Comparison of ENCODE assay signal across 1 cellular context in genomic region chr12:57816001-57816854, GRCh38.
TF ChIP-seq lines count a peak whose summit lies in the region.

No MANE protein-coding gene starts in this region.

TF ChIP-seq in H1, 55 proteins besides CTCF, POLR2A, EP300 and RAD21:
- TF ChIP-seq PHF8 (conservative IDR thresholded peaks at IDR 0.05; ENCODE audit: low read depth, low read length) (no peak), ZNF274 (IDR thresholded peaks at IDR 0.05; ENCODE audit: borderline replicate concordance, extremely low read depth, low read length) (no peak), JUND (IDR thresholded peaks at IDR 0.05; ENCODE audit: low read length) (no peak), JUN (IDR thresholded peaks at IDR 0.05; ENCODE audit: low read depth, low read length) (no peak), GABPA (IDR thresholded peaks at IDR 0.05; ENCODE audit: borderline replicate concordance, insufficient read depth, low read length) (no peak), SIN3A (conservative IDR thresholded peaks at IDR 0.05 in 1 of 2, IDR thresholded peaks at IDR 0.05 in 1 of 2; ENCODE audit: low read depth in 1 of 2, low read length in 2 of 2) (no peak), TAF1 (IDR thresholded peaks at IDR 0.05; ENCODE audit: low read depth, low read length) (no peak)
- TF ChIP-seq, protein P1, sequence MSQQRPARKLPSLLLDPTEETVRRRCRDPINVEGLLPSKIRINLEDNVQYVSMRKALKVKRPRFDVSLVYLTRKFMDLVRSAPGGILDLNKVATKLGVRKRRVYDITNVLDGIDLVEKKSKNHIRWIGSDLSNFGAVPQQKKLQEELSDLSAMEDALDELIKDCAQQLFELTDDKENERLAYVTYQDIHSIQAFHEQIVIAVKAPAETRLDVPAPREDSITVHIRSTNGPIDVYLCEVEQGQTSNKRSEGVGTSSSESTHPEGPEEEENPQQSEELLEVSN (IDR thresholded peaks at IDR 0.05), result no peak
